In the genomic region with DNA sequence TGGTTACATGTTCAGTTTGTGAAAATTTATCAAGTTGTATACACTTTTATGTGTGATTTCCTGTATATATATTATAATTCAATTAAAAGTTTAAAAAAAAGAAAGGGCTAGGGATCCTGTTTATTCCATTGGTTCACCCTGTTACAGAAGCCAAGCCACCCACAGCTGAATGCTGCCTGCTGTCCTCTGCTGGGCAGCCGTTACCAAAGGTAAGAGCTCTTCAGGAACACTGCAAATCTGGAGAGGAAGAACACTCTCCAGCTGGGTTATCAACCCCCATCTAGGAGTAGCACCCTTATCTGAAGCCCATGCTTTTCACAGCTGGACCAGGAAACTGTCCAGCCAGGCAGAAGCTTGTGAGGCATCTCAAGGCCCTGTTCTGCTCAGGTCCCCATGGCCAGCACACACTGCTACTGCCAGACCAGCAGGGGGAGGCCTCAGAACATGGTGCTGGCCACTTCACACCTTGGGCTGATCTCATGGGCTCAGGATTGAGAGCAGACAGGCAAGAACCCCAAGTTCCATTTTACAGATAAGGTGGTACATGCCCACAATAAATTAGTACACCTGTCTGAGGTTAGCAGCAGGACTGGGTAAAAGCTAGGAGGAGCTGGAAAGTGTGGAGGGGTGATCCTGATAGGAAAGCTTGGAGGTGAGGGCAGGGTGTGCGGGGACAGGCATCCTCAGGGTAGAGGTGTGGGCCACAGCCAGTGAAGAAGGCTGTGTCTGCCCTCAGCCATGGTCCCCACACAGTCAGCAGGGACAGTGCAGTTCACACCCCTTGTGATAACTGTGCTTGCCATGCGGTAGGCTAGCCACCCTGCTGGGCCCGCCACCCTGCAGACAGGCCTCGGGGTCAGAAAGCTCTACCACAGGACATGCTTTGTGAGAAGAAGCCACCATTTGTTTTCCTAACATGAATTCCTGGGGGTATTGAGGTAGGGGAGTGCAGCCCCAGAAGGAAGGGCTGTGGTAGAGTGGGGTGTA, we compare ENCODE assay signal across 8 cellular contexts. TPM values are rescaled to one million over a fixed set of nuclear protein-coding genes. Genes with fewer than 3 reads are reported as not detected.
A peak's percentile ranks its signal among the peaks of the same experiment; 100 is the strongest.
DNase-seq lines count a peak whose midpoint lies in the region; ATAC-seq and TF ChIP-seq lines count a peak whose summit lies in the region.

No MANE protein-coding gene starts in this region.

- no peak overlapping the region for H3K27ac ChIP-seq in 22Rv1

- no peaks in the 10 kb centered on the region for H3K27me3 Mint-ChIP-seq in activated CD4-positive, alpha-beta memory T cell treated with anti-CD3 and anti-CD28 coated beads, Interleukin-2, amount 10 ng/mL, durations not matched to agents 7 days and 5 days
- H3K27me3 Mint-ChIP-seq in neural crest cell (ENCODE audit: low read depth): no peaks in the 10 kb centered on the region

- peaks cover 7% of the 10 kb centered on the region for H3K36me3 Mint-ChIP-seq in activated CD4-positive, alpha-beta memory T cell treated with anti-CD3 and anti-CD28 coated beads, Interleukin-2, amount 10 ng/mL, durations not matched to agents 7 days and 5 days (ENCODE audit: low read depth)
- H3K36me3 Mint-ChIP-seq in neural crest cell (ENCODE audit: low read depth): peaks cover 6% of the 10 kb centered on the region

- no peak overlapping the region for H3K27ac Mint-ChIP-seq in activated CD4-positive, alpha-beta memory T cell treated with anti-CD3 and anti-CD28 coated beads, Interleukin-2, amount 10 ng/mL, durations not matched to agents 7 days and 5 days
- no peak overlapping the region for H3K27ac Mint-ChIP-seq in neural crest cell (ENCODE audit: unreplicated experiment)

- no peak for ATAC-seq in GM21825 (IDR thresholded peaks at IDR 0.05; ENCODE audit: unreplicated experiment)

- no peak overlapping the region for H3K4me3 ChIP-seq in GM12865 (ENCODE audit: low read depth, low read length)
- no peak overlapping the region for H3K4me3 ChIP-seq in epithelial cell of proximal tubule (ENCODE audit: low read depth, low read length)

- H3K4me3 Mint-ChIP-seq in activated CD4-positive, alpha-beta memory T cell treated with anti-CD3 and anti-CD28 coated beads, Interleukin-2, amount 10 ng/mL, durations not matched to agents 7 days and 5 days: no peak overlapping the region
- no peak overlapping the region for H3K4me3 Mint-ChIP-seq in neural crest cell

- peak; percentile 83 for DNase-seq in GM12865 (ENCODE audit: low read depth)
- peak; percentile 52 for DNase-seq in NCI-H510A (lab: John Stamatoyannopoulos, UW)
- peak; percentile 57 for DNase-seq in activated CD4-positive, alpha-beta memory T cell treated with anti-CD3 and anti-CD28 coated beads, Interleukin-2, amount 10 ng/mL, durations not matched to agents 7 days and 5 days
- DNase-seq in epithelial cell of proximal tubule (ENCODE audit: low read depth): no peak
- peak; percentile 23 for DNase-seq in neural crest cell (ENCODE audit: low read depth, low spot score)
- no peak for DNase-seq in GOT3 (lab: John Stamatoyannopoulos, UW)

- H3K9me3 Mint-ChIP-seq in activated CD4-positive, alpha-beta memory T cell treated with anti-CD3 and anti-CD28 coated beads, Interleukin-2, amount 10 ng/mL, durations not matched to agents 7 days and 5 days: no peaks in the 10 kb centered on the region
- H3K9me3 Mint-ChIP-seq in neural crest cell: no peaks in the 10 kb centered on the region

- no peaks in the 10 kb centered on the region for H3K4me1 Mint-ChIP-seq in activated CD4-positive, alpha-beta memory T cell treated with anti-CD3 and anti-CD28 coated beads, Interleukin-2, amount 10 ng/mL, durations not matched to agents 7 days and 5 days
- H3K4me1 Mint-ChIP-seq in neural crest cell: peaks cover 14% of the 10 kb centered on the region

- POLR2A ChIA-PET in activated CD4-positive, alpha-beta memory T cell treated with anti-CD3 and anti-CD28 coated beads, Interleukin-2, amount 10 ng/mL, durations not matched to agents 7 days and 5 days (lab: Charles Lee): interaction anchor here (0.8 kb wide), 1 partner anchor 28 kb away, joined by 3 read pairs; no protein-coding TSS in a partner anchor

- CTCF ChIA-PET in activated CD4-positive, alpha-beta memory T cell treated with anti-CD3 and anti-CD28 coated beads, Interleukin-2, amount 10 ng/mL, durations not matched to agents 7 days and 5 days (lab: Charles Lee): interaction anchor here (0.7 to 4.4 kb wide), 8 partner anchors 10 to 197 kb away, joined by 3 to 39 read pairs (median 6); partner anchors contain the start of genes DRC3 and TOM1L2

- peak; percentile 68 for TF ChIP-seq CTCF in 22Rv1 (IDR thresholded peaks at IDR 0.05)
- TF ChIP-seq CTCF in GM12865 (IDR thresholded peaks at IDR 0.05; ENCODE audit: insufficient read depth, low read depth, low read length, missing control alignments): peak; percentile 80
- TF ChIP-seq CTCF in epithelial cell of proximal tubule (conservative IDR thresholded peaks at IDR 0.05; ENCODE audit: low read depth, low read length): peak; percentile 95
- TF ChIP-seq CTCF in neural crest cell (conservative IDR thresholded peaks at IDR 0.05): peak; percentile 75

RNA-seq across cellular contexts. Expression of gene SREBF1, which starts 54.3 kb away (rescaled TPM):
- 100 to 1,000 TPM; 177 to 186 TPM for total RNA-seq in activated CD4-positive, alpha-beta memory T cell treated with anti-CD3 and anti-CD28 coated beads, Interleukin-2, amount 10 ng/mL, durations not matched to agents 7 days and 5 days
- total RNA-seq in epithelial cell of proximal tubule (58.3 and 65.1 TPM in 2 replicates), neural crest cell (128 and 132 TPM in 2 replicates)

Comparison
In these comparisons a context has a peak if more than half of its experiments do, and no peak if none do; other contexts are left out.
1. DNase-seq: peak in GM12865 (single experiment), NCI-H510A (single experiment), activated CD4-positive, alpha-beta memory T cell treated with anti-CD3 and anti-CD28 coated beads, Interleukin-2, amount 10 ng/mL, durations not matched to agents 7 days and 5 days (single experiment) and neural crest cell (single experiment); none in epithelial cell of proximal tubule (single experiment) and GOT3 (single experiment).
2. Peak in every context shown above with its lines, with median percentiles within 50 percentile points of each other: CTCF ChIP-seq.